35 cellular contexts compared by ENCODE assay signal in genomic region chr4:39295784-39296183, GRCh38.
"Had no signal": no experiment of that assay in that cellular context is flagged by ENCODE, and none has a peak within 500 bp of the region (broad histone marks: within the 10 kb centered on the region; RNA-seq: fewer than 3 reads in every experiment).

No MANE protein-coding gene starts in this region.

- H3K27me3 ChIP-seq: adrenal gland, body of pancreas, gastrocnemius medialis, heart left ventricle had no signal

- H3K9me3 Mint-ChIP-seq: activated B cell treated with CpG ODN at 0.5 μM for 24 hours; activated CD8-positive, alpha-beta T cell treated with anti-CD3 and anti-CD28 coated beads for 36 hours; activated naive CD4-positive, alpha-beta T cell treated with anti-CD3 and anti-CD28 coated beads for 36 hours; activated naive CD4-positive, alpha-beta T cell treated with anti-CD3 and anti-CD28 coated beads, Interleukin-2, amount 50 U/mL, for 24 hours; activated naive CD8-positive, alpha-beta T cell treated with anti-CD3 and anti-CD28 coated beads, Interleukin-2, amount 50 U/mL, for 24 hours; activated T-cell treated with anti-CD3 and anti-CD28 coated beads, Interleukin-2, amount 50 U/mL, for 4 hours; activated T-helper 17 cell treated with anti-CD3 and anti-CD28 coated beads, Interleukin-2, amount 50 U/mL, for 72 hours; effector memory CD8-positive, alpha-beta T cell had no signal

- H3K27ac ChIP-seq: adrenal gland, body of pancreas, epithelial cell of prostate, gastrocnemius medialis, heart left ventricle, WERI-Rb-1 had no signal

- H3K4me1 Mint-ChIP-seq: activated B cell treated with CpG ODN at 0.5 μM for 24 hours; activated naive CD4-positive, alpha-beta T cell treated with anti-CD3 and anti-CD28 coated beads, Interleukin-2, amount 50 U/mL, for 24 hours; activated naive CD8-positive, alpha-beta T cell treated with anti-CD3 and anti-CD28 coated beads for 36 hours; activated naive CD8-positive, alpha-beta T cell treated with anti-CD3 and anti-CD28 coated beads, Interleukin-2, amount 50 U/mL, for 24 hours; activated T-helper 17 cell treated with anti-CD3 and anti-CD28 coated beads, Interleukin-2, amount 50 U/mL, for 72 hours; T-helper 17 cell had no signal

- H3K4me3 Mint-ChIP-seq: activated B cell treated with CpG ODN at 0.5 μM for 24 hours; activated CD8-positive, alpha-beta T cell treated with anti-CD3 and anti-CD28 coated beads for 36 hours; activated naive CD4-positive, alpha-beta T cell treated with anti-CD3 and anti-CD28 coated beads for 36 hours; activated naive CD4-positive, alpha-beta T cell treated with anti-CD3 and anti-CD28 coated beads, Interleukin-2, amount 50 U/mL, for 24 hours; activated naive CD8-positive, alpha-beta T cell treated with anti-CD3 and anti-CD28 coated beads for 36 hours; activated naive CD8-positive, alpha-beta T cell treated with anti-CD3 and anti-CD28 coated beads, Interleukin-2, amount 50 U/mL, for 24 hours; activated T-cell treated with anti-CD3 and anti-CD28 coated beads, Interleukin-2, amount 50 U/mL, for 4 hours; activated T-helper 17 cell treated with anti-CD3 and anti-CD28 coated beads, Interleukin-2, amount 50 U/mL, for 72 hours; effector memory CD8-positive, alpha-beta T cell; T-helper 17 cell; T-helper 2 cell treated with Interferon-gamma antibody and Interleukin-4, amounts not matched to agents 5 μg/mL and 100 μg/mL, for 36 hours had no signal

- H3K4me1 ChIP-seq: adrenal gland, body of pancreas, heart left ventricle had no signal

- DNase-seq: activated B cell treated with CpG ODN at 0.5 μM for 24 hours; activated CD4-positive, alpha-beta T cell treated with anti-CD3 and anti-CD28 coated beads for 48 hours; activated CD4-positive, alpha-beta T cell treated with anti-CD3 and anti-CD28 coated beads, Interleukin-2, amount 50 U/mL, for 1 hour; activated CD4-positive, alpha-beta T cell treated with anti-CD3 and anti-CD28 coated beads, Interleukin-2, amount 50 U/mL, for 48 hours; activated CD8-positive, alpha-beta memory T cell treated with anti-CD3 and anti-CD28 coated beads for 24 hours; activated CD8-positive, alpha-beta T cell treated with anti-CD3 and anti-CD28 coated beads for 36 hours; activated effector memory CD4-positive, alpha-beta T cell treated with Interleukin-2 at 50 U/mL for 16 hours; activated gamma-delta T cell treated with Interleukin-2 at 50 U/mL for 16 hours; activated naive CD4-positive, alpha-beta T cell treated with anti-CD3 and anti-CD28 coated beads for 36 hours; activated naive CD8-positive, alpha-beta T cell treated with anti-CD3 and anti-CD28 coated beads for 36 hours; activated naive CD8-positive, alpha-beta T cell treated with anti-CD3 and anti-CD28 coated beads, Interleukin-2, amount 50 U/mL, for 24 hours; activated T-cell treated with anti-CD3 and anti-CD28 coated beads, Interleukin-2, amount 50 U/mL, for 4 hours; adrenal gland; amygdala; aorta; body of pancreas; caudate nucleus; cortex of kidney; dermis blood vessel endothelial cell; effector CD4-positive, alpha-beta T cell; effector memory CD8-positive, alpha-beta T cell; foreskin fibroblast; gastrocnemius medialis; glutamatergic neuron; heart left ventricle; T-helper 1 cell; T-helper 17 cell; T1000; WERI-Rb-1 had no signal

- H3K27me3 Mint-ChIP-seq: activated B cell treated with CpG ODN at 0.5 μM for 24 hours; activated CD8-positive, alpha-beta T cell treated with anti-CD3 and anti-CD28 coated beads for 36 hours; activated naive CD4-positive, alpha-beta T cell treated with anti-CD3 and anti-CD28 coated beads, Interleukin-2, amount 50 U/mL, for 24 hours; activated naive CD8-positive, alpha-beta T cell treated with anti-CD3 and anti-CD28 coated beads for 36 hours; activated naive CD8-positive, alpha-beta T cell treated with anti-CD3 and anti-CD28 coated beads, Interleukin-2, amount 50 U/mL, for 24 hours; activated T-helper 17 cell treated with anti-CD3 and anti-CD28 coated beads, Interleukin-2, amount 50 U/mL, for 72 hours; effector memory CD8-positive, alpha-beta T cell; T-helper 17 cell had no signal

- FAIRE-seq: colon had no signal

- ATAC-seq: activated CD4-positive, CD25-positive, alpha-beta regulatory T cell treated with anti-CD3 and anti-CD28 coated beads, Interleukin-2, amount 50 U/mL, for 24 hours; activated CD8-positive, alpha-beta T cell treated with anti-CD3 and anti-CD28 coated beads for 36 hours; activated naive CD8-positive, alpha-beta T cell treated with anti-CD3 and anti-CD28 coated beads, Interleukin-2, amount 50 U/mL, for 24 hours; activated T-cell treated with anti-CD3 and anti-CD28 coated beads, Interleukin-2, amount 50 U/mL, for 4 hours; activated T-helper 17 cell treated with anti-CD3 and anti-CD28 coated beads, Interleukin-2, amount 50 U/mL, for 72 hours; body of pancreas; effector memory CD8-positive, alpha-beta T cell; gastrocnemius medialis; heart left ventricle; T-helper 17 cell had no signal

- H3K27ac Mint-ChIP-seq: activated B cell treated with CpG ODN at 0.5 μM for 24 hours; activated CD8-positive, alpha-beta T cell treated with anti-CD3 and anti-CD28 coated beads for 36 hours; activated naive CD4-positive, alpha-beta T cell treated with anti-CD3 and anti-CD28 coated beads for 36 hours; activated naive CD4-positive, alpha-beta T cell treated with anti-CD3 and anti-CD28 coated beads, Interleukin-2, amount 50 U/mL, for 24 hours; activated naive CD8-positive, alpha-beta T cell treated with anti-CD3 and anti-CD28 coated beads for 36 hours; activated naive CD8-positive, alpha-beta T cell treated with anti-CD3 and anti-CD28 coated beads, Interleukin-2, amount 50 U/mL, for 24 hours; activated T-helper 17 cell treated with anti-CD3 and anti-CD28 coated beads, Interleukin-2, amount 50 U/mL, for 72 hours; effector memory CD8-positive, alpha-beta T cell; T-helper 17 cell; T-helper 2 cell treated with Interferon-gamma antibody and Interleukin-4, amounts not matched to agents 5 μg/mL and 100 μg/mL, for 36 hours had no signal
